16 cellular contexts compared by ENCODE assay signal in the genomic region with DNA sequence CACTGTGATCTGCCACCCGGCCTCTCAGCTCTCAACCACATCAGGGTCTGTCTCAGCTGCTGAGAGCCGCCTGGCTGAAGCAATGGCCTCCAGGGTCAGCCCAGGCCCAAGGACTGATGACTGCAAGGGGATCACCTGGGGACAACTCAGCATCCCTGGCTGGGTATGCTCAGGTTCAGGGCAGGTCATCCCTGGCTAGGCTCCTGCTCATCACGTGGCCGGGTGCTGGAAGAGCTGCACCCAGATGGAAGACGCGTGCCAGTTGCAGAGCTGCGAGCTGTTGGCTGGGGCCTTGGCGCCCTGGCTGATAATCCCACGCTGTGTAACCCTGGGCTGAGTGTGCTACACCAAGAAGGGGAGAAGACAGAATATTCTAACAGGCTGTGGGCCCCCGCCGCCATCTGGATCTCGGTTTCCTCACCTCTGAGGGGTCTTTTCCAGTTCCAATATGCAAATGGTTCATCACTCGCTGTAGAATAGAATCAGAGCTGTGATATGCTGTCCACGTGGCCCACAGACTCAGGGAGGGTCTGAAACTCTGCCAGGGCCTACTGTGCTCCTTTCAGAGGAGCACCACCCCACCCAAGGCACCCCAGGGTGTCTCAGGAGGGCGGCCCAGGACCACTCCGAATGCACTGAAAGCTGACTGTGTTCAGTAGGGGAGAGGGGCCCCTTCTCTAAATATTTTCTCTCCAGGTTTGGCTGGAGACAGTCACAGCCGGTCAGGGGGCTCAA.
A peak's percentile ranks its signal among the peaks of the same experiment; 100 is the strongest.
DNase-seq lines count a peak whose midpoint lies in the region; ATAC-seq, FAIRE-seq and TF ChIP-seq lines count a peak whose summit lies in the region.
"Had no signal": no experiment of that assay in that cellular context is flagged by ENCODE, and none has a peak within 500 bp of the region (broad histone marks: within the 10 kb centered on the region; RNA-seq: fewer than 3 reads in every experiment).

No MANE protein-coding gene starts in this region.

- POLR2A ChIA-PET in IMR-90 (lab: Charles Lee; ENCODE audit: unreplicated experiment): no interaction called here

- BruUV-seq in IMR-90 (replicated peaks; lab: Mats Ljungman, UMichigan): no TSS peak

- no peaks in the 10 kb centered on the region for H3K79me2 ChIP-seq in astrocyte (ENCODE audit: insufficient read depth, low read length)

- H3K4me3 Mint-ChIP-seq in astrocyte (ENCODE audit: unreplicated experiment): no peak overlapping the region
- H3K4me3 Mint-ChIP-seq: B cell; stimulated activated naive CD8-positive, alpha-beta T cell treated with anti-CD3 and anti-CD28 coated beads, Interleukin-15, Interleukin-2, amounts not matched to agents 100 ng/mL and 50 ng/mL, for 24 hours had no signal

- H2AFZ ChIP-seq in IMR-90 (replicated peaks; ENCODE audit: low read length, poor library complexity): peak overlapping the region; percentile 82
- no peak overlapping the region for H2AFZ ChIP-seq in astrocyte (ENCODE audit: low read depth, low read length)

- no peaks in the 10 kb centered on the region for H3K9me3 Mint-ChIP-seq in astrocyte (ENCODE audit: unreplicated experiment)
- H3K9me3 Mint-ChIP-seq: stimulated activated naive CD8-positive, alpha-beta T cell treated with anti-CD3 and anti-CD28 coated beads, Interleukin-15, Interleukin-2, amounts not matched to agents 100 ng/mL and 50 ng/mL, for 24 hours had no signal

- H3K9ac ChIP-seq in IMR-90 (ENCODE audit: low read depth, low read length): no peak overlapping the region; the same call in 1 of the 2 replicates
- H3K9ac ChIP-seq in astrocyte (ENCODE audit: low read length): peak overlapping the region; percentile 77

- peak overlapping the region; percentile 14; the same call in 1 of the 2 replicates for H3K14ac ChIP-seq in IMR-90 (replicated peaks; ENCODE audit: low read depth, low read length)

- H4K91ac ChIP-seq in IMR-90 (ENCODE audit: insufficient read depth, low read depth, low read length): peak overlapping the region; percentile 77

- CTCF ChIA-PET in IMR-90 (lab: Yijun Ruan, JAX): no interaction called here

- peak overlapping the region; percentile 79 for H2BK120ac ChIP-seq in IMR-90 (ENCODE audit: low read depth, low read length)

- no peaks in the 10 kb centered on the region for H3K9me3 ChIP-seq in IMR-90 (ENCODE audit: control insufficient read depth, insufficient read depth, low read length)
- H3K9me3 ChIP-seq in astrocyte (ENCODE audit: insufficient read depth, low read depth, low read length): no peaks in the 10 kb centered on the region
- H3K9me3 ChIP-seq in stomach: no peaks in the 10 kb centered on the region

- peaks cover 17% of the 10 kb centered on the region for H3K9me1 ChIP-seq in IMR-90 (ENCODE audit: insufficient read depth, low read length)

- H3K18ac ChIP-seq in IMR-90 (ENCODE audit: low read depth, low read length): peak overlapping the region; percentile 6; the same call in 1 of the 2 replicates

- dilution Hi-C loops in IMR-90 (cut with HindIII; ENCODE audit: low sequenced_read_pairs, unreplicated experiment): no loop called here

- H3K27ac Mint-ChIP-seq in astrocyte (ENCODE audit: unreplicated experiment): no peak overlapping the region
- H3K27ac Mint-ChIP-seq: B cell; stimulated activated naive CD8-positive, alpha-beta T cell treated with anti-CD3 and anti-CD28 coated beads, Interleukin-15, Interleukin-2, amounts not matched to agents 100 ng/mL and 50 ng/mL, for 24 hours had no signal

- 71% methylated on average over 12 of the region's 17 CpGs; no CpG with 5 or more reads in 1 of the 2 experiments for WGBS in IMR-90 (ENCODE audit: extremely low coverage in 2 of 2, insufficient read length in 1 of 2), 2 experiments
- WGBS in stomach, 5 donors: 66 to 80% (median 67%) methylated on average over 6 to 17 of the region's 17 CpGs

- TF ChIP-seq POLR2A in IMR-90 (IDR thresholded peaks at IDR 0.05; ENCODE audit: low read depth, low read length): no peak
- TF ChIP-seq POLR2A in stomach (IDR thresholded peaks at IDR 0.05): no peak

- H3K27me3 ChIP-seq in IMR-90 (ENCODE audit: control insufficient read depth, insufficient read depth, low read length): no peaks in the 10 kb centered on the region
- H3K27me3 ChIP-seq in astrocyte (ENCODE audit: insufficient read depth, low read length): no peaks in the 10 kb centered on the region
- H3K27me3 ChIP-seq in stomach: no peaks in the 10 kb centered on the region

- peak overlapping the region in 1 of 2 experiments; percentile 75; a peak in 2 of 4 replicates for H4K8ac ChIP-seq in IMR-90 (ENCODE audit: low read depth in 2 of 2, low read length in 2 of 2)

- no peak for TF ChIP-seq RAD21 in IMR-90 (IDR thresholded peaks at IDR 0.05; ENCODE audit: low read length)

- ATAC-seq in IMR-90 (ENCODE audit: low read depth) (no peak), left lobe of liver (peak; percentile 81), HG03520 (IDR thresholded peaks at IDR 0.05; ENCODE audit: unreplicated experiment) (no peak), GM21737 (IDR thresholded peaks at IDR 0.05; ENCODE audit: unreplicated experiment) (no peak), GM21717 (IDR thresholded peaks at IDR 0.05; ENCODE audit: unreplicated experiment) (no peak)

- H3K23ac ChIP-seq in IMR-90 (ENCODE audit: low read depth, low read length): peak overlapping the region; percentile 45; the same call in 1 of the 2 replicates

- TF ChIP-seq CTCF in IMR-90 (conservative IDR thresholded peaks at IDR 0.05; ENCODE audit: low read depth, low read length) (no peak), astrocyte (IDR thresholded peaks at IDR 0.05; ENCODE audit: insufficient read depth, low read depth, low read length) (no peak), stomach (IDR thresholded peaks at IDR 0.05) (no peak)

- peak overlapping the region; percentile 76 for H2BK20ac ChIP-seq in IMR-90 (ENCODE audit: low read depth, low read length)

- H2AK9ac ChIP-seq in IMR-90 (replicated peaks; ENCODE audit: low read depth, low read length, poor library complexity): peak overlapping the region; percentile 60

- TF ChIP-seq EP300 in stomach (IDR thresholded peaks at IDR 0.05): no peak

- H2BK5ac ChIP-seq in IMR-90 (ENCODE audit: low read depth, low read length, poor library complexity, severe bottlenecking): peak overlapping the region; percentile 90

- H3K27ac ChIP-seq in IMR-90 (ENCODE audit: insufficient read depth, low read length): peak overlapping the region; percentile 49
- peak overlapping the region; percentile 87 for H3K27ac ChIP-seq in astrocyte (ENCODE audit: low read depth, low read length)
- H3K27ac ChIP-seq in stomach: peak overlapping the region in 4 of 5 donors; percentile 59 to 78 (median 64)

- peak overlapping the region; percentile 90 for H3K4ac ChIP-seq in IMR-90 (ENCODE audit: low read depth, low read length)

- peak overlapping the region; percentile 31; the same call in 1 of the 2 replicates for H4K5ac ChIP-seq in IMR-90 (ENCODE audit: low read depth, low read length)

- H3K4me1 Mint-ChIP-seq in astrocyte (ENCODE audit: low read depth, unreplicated experiment): peaks cover 33% of the 10 kb centered on the region
- H3K4me1 Mint-ChIP-seq: B cell had no signal

- DNase-seq in IMR-90: no peak
- peak; percentile 26 for DNase-seq in astrocyte (ENCODE audit: low read depth)
- DNase-seq in left lobe of liver (ENCODE audit: low spot score): peak; percentile 85
- no peak for DNase-seq in stomach
- DNase-seq in HK-2 (ENCODE audit: unreplicated experiment): no peak
- DNase-seq: activated CD4-positive, alpha-beta T cell treated with anti-CD3 and anti-CD28 coated beads, Interleukin-2, amount 50 U/mL, for 1 hour; DMS153; left colon; NCI-H1436 treated with DMSO at 0.1 percent for 48 hours; NCI-H526 treated with DMSO at 0.1 percent for 48 hours had no signal

- no peak for FAIRE-seq in astrocyte (lab: Jason Lieb, UNC)

- intact Hi-C loops in IMR-90 (cut with micrococcal nuclease): no loop called here
- intact Hi-C loops in stomach (cut with DNase I; ENCODE audit: low total_unique reads): loop anchor here (10.0 kb wide), 1 partner anchor 56 kb away; no protein-coding TSS in a partner anchor

- H2BK15ac ChIP-seq in IMR-90 (ENCODE audit: low read depth, low read length): peak overlapping the region; percentile 34; the same call in 1 of the 3 replicates

- H3K4me3 ChIP-seq in IMR-90 (ENCODE audit: insufficient read depth, low read depth, low read length): no peak overlapping the region
- H3K4me3 ChIP-seq in astrocyte (ENCODE audit: insufficient read depth, low read depth, low read length): no peak overlapping the region
- H3K4me3 ChIP-seq in stomach: no peak overlapping the region
- H3K4me3 ChIP-seq: skin epidermis had no signal

- in situ Hi-C loops in IMR-90 (cut with MboI; ENCODE audit: low sequenced_read_pairs): no loop called here

- H2AK5ac ChIP-seq in IMR-90 (ENCODE audit: low read depth, low read length): peak overlapping the region; percentile 84; the same call in 1 of the 2 replicates

- H4K20me1 ChIP-seq in IMR-90 (ENCODE audit: insufficient read depth, low read length): no peaks in the 10 kb centered on the region
- H4K20me1 ChIP-seq in astrocyte (ENCODE audit: insufficient read depth, low read length): no peaks in the 10 kb centered on the region

- no peaks in the 10 kb centered on the region for H3K36me3 ChIP-seq in IMR-90 (ENCODE audit: control insufficient read depth, insufficient read depth, low read length)
- no peaks in the 10 kb centered on the region for H3K36me3 ChIP-seq in astrocyte (ENCODE audit: insufficient read depth, low read length)
- H3K36me3 ChIP-seq in stomach: no peaks in the 10 kb centered on the region

- no peaks in the 10 kb centered on the region for H3K79me1 ChIP-seq in IMR-90 (ENCODE audit: low read depth in 1 of 2, low read length in 2 of 2)

- H3K27me3 Mint-ChIP-seq in astrocyte (ENCODE audit: low read depth, unreplicated experiment): no peaks in the 10 kb centered on the region
- H3K27me3 Mint-ChIP-seq: B cell; stimulated activated naive CD8-positive, alpha-beta T cell treated with anti-CD3 and anti-CD28 coated beads, Interleukin-15, Interleukin-2, amounts not matched to agents 100 ng/mL and 50 ng/mL, for 24 hours had no signal

- no peak overlapping the region for H3K56ac ChIP-seq in IMR-90 (ENCODE audit: extremely low read depth, insufficient read depth, low read length)

- peaks cover 25% of the 10 kb centered on the region for H3K4me1 ChIP-seq in IMR-90 (ENCODE audit: control insufficient read depth, insufficient read depth, low read length)
- H3K4me1 ChIP-seq in astrocyte (ENCODE audit: insufficient read depth, low read length): peaks cover 59% of the 10 kb centered on the region
- H3K4me1 ChIP-seq in stomach: peaks cover 5 to 38% (median 24%) of the 10 kb centered on the region in 4 donors

- H3K4me2 ChIP-seq in IMR-90 (ENCODE audit: low read depth, low read length) (no peak overlapping the region), astrocyte (ENCODE audit: low read length) (peak overlapping the region; percentile 73)

- H3K36me3 Mint-ChIP-seq in astrocyte (ENCODE audit: low read depth, unreplicated experiment): no peaks in the 10 kb centered on the region

TF ChIP-seq in IMR-90, 13 proteins besides CTCF, POLR2A, EP300 and RAD21:
- TF ChIP-seq SMC3 (IDR thresholded peaks at IDR 0.05; ENCODE audit: low read depth, low read length): no peak
- no peak for TF ChIP-seq CEBPB (IDR thresholded peaks at IDR 0.05; ENCODE audit: low read depth, low read length)
- TF ChIP-seq MAZ (IDR thresholded peaks at IDR 0.05; ENCODE audit: borderline replicate concordance, low read depth, low read length): no peak

Comparison
In these comparisons a context has a peak if more than half of its experiments do, and no peak if none do; other contexts are left out.
1. DNase-seq: peak in astrocyte (single experiment) and left lobe of liver (single experiment); none in IMR-90 (single experiment), stomach (single experiment) and HK-2 (single experiment).
2. Peak in every context shown above with its lines, with median percentiles within 50 percentile points of each other: H3K27ac ChIP-seq.